ENCODE assay signal across 10 cellular contexts in the genomic region with DNA sequence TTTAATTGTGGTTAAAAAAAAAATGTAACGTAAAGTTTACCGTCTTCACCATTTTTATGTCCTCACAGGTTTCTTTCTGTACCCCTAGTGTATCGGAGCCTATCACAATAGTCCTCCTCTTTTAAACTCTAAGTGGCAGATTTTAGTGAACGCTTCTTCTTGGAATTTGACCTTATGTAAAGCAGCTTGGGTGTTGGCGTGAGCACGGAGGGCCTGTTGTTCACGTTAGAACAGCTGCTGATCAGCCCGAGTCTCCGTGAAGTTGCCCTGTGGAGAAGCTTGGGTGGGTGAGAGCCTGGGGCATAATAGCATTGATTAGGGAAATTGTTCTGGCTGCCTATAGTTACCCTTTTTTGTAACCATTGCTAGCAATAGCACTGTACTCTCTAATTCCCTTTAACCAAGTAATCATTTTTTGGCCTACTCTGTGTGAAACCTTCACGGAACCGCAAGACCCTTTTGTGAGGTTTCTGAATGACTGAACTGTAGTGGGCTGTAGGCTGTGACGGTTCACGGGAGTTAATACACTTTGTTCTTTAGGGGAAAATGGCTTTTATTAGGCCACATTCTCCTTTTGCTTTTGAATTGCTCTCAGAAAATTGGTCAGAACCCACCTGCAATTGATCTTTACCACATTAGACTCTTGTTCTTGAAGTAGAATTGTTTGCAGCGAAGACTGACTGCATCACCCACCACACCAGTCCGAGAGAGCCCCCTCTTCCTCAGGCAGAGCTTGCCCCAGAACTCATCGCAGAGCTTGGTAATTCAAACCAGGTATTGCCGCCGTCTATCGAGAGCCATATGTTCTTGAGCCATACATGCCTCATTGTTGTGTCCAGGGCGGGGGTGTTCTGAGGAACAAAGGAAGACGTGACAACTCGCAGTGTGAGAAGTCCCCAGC.
DNase-seq lines count a peak whose midpoint lies in the region; ATAC-seq lines count a peak whose summit lies in the region.
"Had no signal": no experiment of that assay in that cellular context is flagged by ENCODE, and none has a peak within 500 bp of the region (broad histone marks: within the 10 kb centered on the region; RNA-seq: fewer than 3 reads in every experiment).

No MANE protein-coding gene starts in this region.

- peak overlapping the region; percentile 92 for H3K27ac Mint-ChIP-seq in activated CD4-positive, alpha-beta T cell treated with anti-CD3 and anti-CD28 coated beads for 36 hours
- H3K27ac Mint-ChIP-seq in stimulated activated effector memory CD8-positive, alpha-beta T cell treated with anti-CD3 and anti-CD28 coated beads, Interleukin-12 subunit alpha, Interleukin-12 subunit beta, amount 100 ng/mL, for 72 hours: peak overlapping the region; percentile 94

- ATAC-seq in activated CD4-positive, alpha-beta T cell treated with anti-CD3 and anti-CD28 coated beads for 36 hours: peak; percentile 17
- ATAC-seq in HG03025 (IDR thresholded peaks at IDR 0.05; ENCODE audit: low FRiP score, unreplicated experiment): peak; percentile 79
- peak; percentile 80 for ATAC-seq in stimulated activated effector memory CD8-positive, alpha-beta T cell treated with anti-CD3 and anti-CD28 coated beads, Interleukin-12 subunit alpha, Interleukin-12 subunit beta, amount 100 ng/mL, for 72 hours
- ATAC-seq: A549 had no signal

- peaks cover 4% of the 10 kb centered on the region for H3K27me3 Mint-ChIP-seq in activated CD4-positive, alpha-beta T cell treated with anti-CD3 and anti-CD28 coated beads for 36 hours

- H3K4me3 Mint-ChIP-seq in activated CD4-positive, alpha-beta T cell treated with anti-CD3 and anti-CD28 coated beads for 36 hours: peak overlapping the region; percentile 44
- peak overlapping the region; percentile 70 for H3K4me3 Mint-ChIP-seq in stimulated activated effector memory CD8-positive, alpha-beta T cell treated with anti-CD3 and anti-CD28 coated beads, Interleukin-12 subunit alpha, Interleukin-12 subunit beta, amount 100 ng/mL, for 72 hours

- POLR2A ChIA-PET in activated CD4-positive, alpha-beta T cell treated with anti-CD3 and anti-CD28 coated beads for 36 hours (lab: Charles Lee): no interaction called here

- peak; percentile 63 for DNase-seq in activated CD4-positive, alpha-beta T cell treated with anti-CD3 and anti-CD28 coated beads for 36 hours
- no peak for DNase-seq in activated CD4-positive, alpha-beta T cell treated with anti-CD3 and anti-CD28 coated beads, Interleukin-2, amount 50 U/mL, for 1 hour
- peak; percentile 14 for DNase-seq in activated effector memory CD4-positive, alpha-beta T cell treated with Interleukin-2 at 50 U/mL for 16 hours
- peak; percentile 19 to 79 for DNase-seq in stimulated activated effector memory CD8-positive, alpha-beta T cell treated with anti-CD3 and anti-CD28 coated beads, Interleukin-12 subunit alpha, Interleukin-12 subunit beta, amount 100 ng/mL, for 72 hours (ENCODE audit: low spot score in 2 of 2)
- no peak for DNase-seq in islet precursor cell
- DNase-seq in NCI-H128 (lab: John Stamatoyannopoulos, UW; ENCODE audit: unreplicated experiment): no peak
- DNase-seq in NCI-H524 treated with DMSO at 0.1 percent for 48 hours (lab: John Stamatoyannopoulos, UW): no peak
- DNase-seq: SJCRH30 had no signal

- H3K36me3 Mint-ChIP-seq in activated CD4-positive, alpha-beta T cell treated with anti-CD3 and anti-CD28 coated beads for 36 hours (ENCODE audit: low read depth): no peaks in the 10 kb centered on the region
- H3K36me3 Mint-ChIP-seq in stimulated activated effector memory CD8-positive, alpha-beta T cell treated with anti-CD3 and anti-CD28 coated beads, Interleukin-12 subunit alpha, Interleukin-12 subunit beta, amount 100 ng/mL, for 72 hours: peaks cover 17% of the 10 kb centered on the region

- intact Hi-C loops in activated CD4-positive, alpha-beta T cell treated with anti-CD3 and anti-CD28 coated beads for 36 hours (cut with DNase I, micrococcal nuclease): loop anchor here (1.0 to 10.0 kb wide), 14 partner anchors 22 to 507 kb away; a partner anchor contains a TSS

- H3K9me3 Mint-ChIP-seq in activated CD4-positive, alpha-beta T cell treated with anti-CD3 and anti-CD28 coated beads for 36 hours (ENCODE audit: low read depth): no peaks in the 10 kb centered on the region
- no peaks in the 10 kb centered on the region for H3K9me3 Mint-ChIP-seq in stimulated activated effector memory CD8-positive, alpha-beta T cell treated with anti-CD3 and anti-CD28 coated beads, Interleukin-12 subunit alpha, Interleukin-12 subunit beta, amount 100 ng/mL, for 72 hours

- CTCF ChIA-PET in activated CD4-positive, alpha-beta T cell treated with anti-CD3 and anti-CD28 coated beads for 36 hours (lab: Charles Lee): interaction anchor here (0.5 to 1.6 kb wide), 5 partner anchors 15 to 451 kb away, joined by 3 to 6 read pairs (median 3); no protein-coding TSS in a partner anchor

- peaks cover 53% of the 10 kb centered on the region for H3K4me1 Mint-ChIP-seq in activated CD4-positive, alpha-beta T cell treated with anti-CD3 and anti-CD28 coated beads for 36 hours
- H3K4me1 Mint-ChIP-seq in stimulated activated effector memory CD8-positive, alpha-beta T cell treated with anti-CD3 and anti-CD28 coated beads, Interleukin-12 subunit alpha, Interleukin-12 subunit beta, amount 100 ng/mL, for 72 hours: peaks cover 49% of the 10 kb centered on the region

Comparison
In these comparisons a context has a peak if more than half of its experiments do, and no peak if none do; other contexts are left out.
1. DNase-seq: peak in activated CD4-positive, alpha-beta T cell treated with anti-CD3 and anti-CD28 coated beads for 36 hours (single experiment), activated effector memory CD4-positive, alpha-beta T cell treated with Interleukin-2 at 50 U/mL for 16 hours (single experiment) and stimulated activated effector memory CD8-positive, alpha-beta T cell treated with anti-CD3 and anti-CD28 coated beads, Interleukin-12 subunit alpha, Interleukin-12 subunit beta, amount 100 ng/mL, for 72 hours (2 of 2); none in activated CD4-positive, alpha-beta T cell treated with anti-CD3 and anti-CD28 coated beads, Interleukin-2, amount 50 U/mL, for 1 hour (single experiment), islet precursor cell (single experiment), NCI-H128 (single experiment) and NCI-H524 treated with DMSO at 0.1 percent for 48 hours (single experiment).
2. ATAC-seq: peak in every context shown above with its lines; median percentile 80 in stimulated activated effector memory CD8-positive, alpha-beta T cell treated with anti-CD3 and anti-CD28 coated beads, Interleukin-12 subunit alpha, Interleukin-12 subunit beta, amount 100 ng/mL, for 72 hours; 79 in HG03025; 17 in activated CD4-positive, alpha-beta T cell treated with anti-CD3 and anti-CD28 coated beads for 36 hours.